Comparison of ENCODE assay signal across 8 cellular contexts in genomic region chr13:30308548-30308947, GRCh38. TPM values are rescaled to one million over a fixed set of nuclear protein-coding genes. Genes with fewer than 3 reads are reported as not detected.
DNase-seq lines count a peak whose midpoint lies in the region; ATAC-seq lines count a peak whose summit lies in the region.
"Had no signal": no experiment of that assay in that cellular context is flagged by ENCODE, and none has a peak within 500 bp of the region (broad histone marks: within the 10 kb centered on the region; RNA-seq: fewer than 3 reads in every experiment).

No MANE protein-coding gene starts in this region.

- H3K27me3 Mint-ChIP-seq in activated naive CD8-positive, alpha-beta T cell treated with anti-CD3 and anti-CD28 coated beads for 36 hours = no peaks in the 10 kb centered on the region
- H3K27me3 Mint-ChIP-seq in naive thymus-derived CD8-positive, alpha-beta T cell = no peaks in the 10 kb centered on the region

- no peak overlapping the region for H3K4me3 Mint-ChIP-seq in activated naive CD8-positive, alpha-beta T cell treated with anti-CD3 and anti-CD28 coated beads for 36 hours
- peak overlapping the region in 9 of 10 donors; percentile 13 to 86 (median 58) for H3K4me3 Mint-ChIP-seq in naive thymus-derived CD8-positive, alpha-beta T cell

- DNase-seq in Daoy (ENCODE audit: low read depth) (peak; percentile 16), KBM-7 (peak; percentile 51), substantia nigra (lab: John Stamatoyannopoulos, UW) (no peak), head of caudate nucleus (no peak)
- DNase-seq in activated naive CD8-positive, alpha-beta T cell treated with anti-CD3 and anti-CD28 coated beads for 36 hours = no peak
- DNase-seq in naive thymus-derived CD8-positive, alpha-beta T cell = no peak
- DNase-seq in activated CD8-positive, alpha-beta memory T cell treated with anti-CD3 and anti-CD28 coated beads, Interleukin-2, amount 50 U/mL, for 48 hours = no peak

- peaks cover 17% of the 10 kb centered on the region for H3K4me1 Mint-ChIP-seq in activated naive CD8-positive, alpha-beta T cell treated with anti-CD3 and anti-CD28 coated beads for 36 hours
- H3K4me1 Mint-ChIP-seq in naive thymus-derived CD8-positive, alpha-beta T cell = peaks cover 3 to 36% (median 14%) of the 10 kb centered on the region in 4 donors

- H3K27ac Mint-ChIP-seq in activated naive CD8-positive, alpha-beta T cell treated with anti-CD3 and anti-CD28 coated beads for 36 hours = peak overlapping the region; percentile 8
- H3K27ac Mint-ChIP-seq in naive thymus-derived CD8-positive, alpha-beta T cell = peak overlapping the region in 3 of 10 donors; percentile 14 to 63 (median 15)

- H3K9me3 Mint-ChIP-seq in activated naive CD8-positive, alpha-beta T cell treated with anti-CD3 and anti-CD28 coated beads for 36 hours = no peaks in the 10 kb centered on the region
- H3K9me3 Mint-ChIP-seq in naive thymus-derived CD8-positive, alpha-beta T cell = no peaks in the 10 kb centered on the region

- ATAC-seq in naive thymus-derived CD8-positive, alpha-beta T cell = no peak
- ATAC-seq: activated CD4-positive, CD25-positive, alpha-beta regulatory T cell treated with anti-CD3 and anti-CD28 coated beads, Interleukin-2, amount 50 U/mL, for 24 hours had no signal

- POLR2A ChIA-PET in naive thymus-derived CD8-positive, alpha-beta T cell (lab: Charles Lee) = interaction anchor here (2.2 kb wide), 1 partner anchor 38 kb away, joined by 8 read pairs; no protein-coding TSS in a partner anchor

- no peaks in the 10 kb centered on the region for H3K36me3 Mint-ChIP-seq in activated naive CD8-positive, alpha-beta T cell treated with anti-CD3 and anti-CD28 coated beads for 36 hours
- no peaks in the 10 kb centered on the region for H3K36me3 Mint-ChIP-seq in naive thymus-derived CD8-positive, alpha-beta T cell

- no peak overlapping the region for H3K27ac ChIP-seq in substantia nigra (ENCODE audit: low read depth, low read length, poor library complexity, severe bottlenecking)

- intact Hi-C loops in head of caudate nucleus (cut with DNase I) = loop anchor here (5.0 kb wide), 1 partner anchor 89 kb away; no protein-coding TSS in a partner anchor

- in situ Hi-C loops in KBM-7 (cut with MboI; ENCODE audit: low pct_unique_long_range_greater_than_20kb, low sequenced_read_pairs) = no loop called here

RNA-seq across cellular contexts. Expression of gene KATNAL1, which starts 1.2 kb away (rescaled TPM):
- 14.3 and 21.8 TPM in 2 replicates for total RNA-seq in Daoy (2014; rRNA removed; shearing (Covaris generic))
- total RNA-seq in activated naive CD8-positive, alpha-beta T cell treated with anti-CD3 and anti-CD28 coated beads for 36 hours = 1 to 10 TPM; 6.7 to 6.9 TPM
- total RNA-seq in naive thymus-derived CD8-positive, alpha-beta T cell = 1 to 10 TPM; 1.5 to 1.7 TPM
- polyA plus RNA-seq in naive thymus-derived CD8-positive, alpha-beta T cell = under 1 TPM; 0.25 to 0.95 (median 0.61) TPM

Comparison
In these comparisons a context has a peak if more than half of its experiments do, and no peak if none do; other contexts are left out.
1. DNase-seq: peak in Daoy (single experiment) and KBM-7 (single experiment); none in activated naive CD8-positive, alpha-beta T cell treated with anti-CD3 and anti-CD28 coated beads for 36 hours (single experiment), naive thymus-derived CD8-positive, alpha-beta T cell (0 of 10), substantia nigra (0 of 49), activated CD8-positive, alpha-beta memory T cell treated with anti-CD3 and anti-CD28 coated beads, Interleukin-2, amount 50 U/mL, for 48 hours (single experiment) and head of caudate nucleus (0 of 42).